ENCODE assay signal across 1 cellular context in the genomic region with DNA sequence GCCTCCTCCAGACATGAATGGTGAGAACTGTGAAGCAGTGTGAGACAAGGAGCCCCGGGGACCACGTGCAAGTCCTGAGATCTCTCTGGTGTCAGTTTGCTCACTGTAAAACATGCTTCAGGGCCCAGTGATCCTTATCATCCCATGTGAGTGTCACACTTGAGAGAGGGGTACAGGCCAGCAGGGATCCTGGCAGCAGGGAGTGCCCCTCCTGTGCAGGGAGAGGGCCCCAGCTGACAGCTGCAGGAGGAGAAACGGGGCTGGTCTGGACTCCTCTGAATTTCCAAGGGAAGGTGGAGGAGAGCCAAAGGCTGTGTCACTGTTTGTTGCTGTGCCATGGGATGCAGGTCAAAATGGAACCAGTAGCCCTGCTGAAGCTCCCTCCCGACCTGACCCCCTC.
TF ChIP-seq lines count a peak whose summit lies in the region.

No MANE protein-coding gene starts in this region.

TF ChIP-seq in GM23338, 12 proteins besides CTCF, POLR2A, EP300 and RAD21 (continued from another document):
- TF ChIP-seq ZNF462 (CRISPR knock-in tag; IDR thresholded peaks at IDR 0.05) (no peak), ZNF331 (CRISPR knock-in tag; IDR thresholded peaks at IDR 0.05; ENCODE audit: low read depth) (no peak), CREB1 (CRISPR knock-in tag; IDR thresholded peaks at IDR 0.05; ENCODE audit: low read depth) (no peak), JUNB (IDR thresholded peaks at IDR 0.05; ENCODE audit: unreplicated experiment) (no peak)
- TF ChIP-seq, protein P1, sequence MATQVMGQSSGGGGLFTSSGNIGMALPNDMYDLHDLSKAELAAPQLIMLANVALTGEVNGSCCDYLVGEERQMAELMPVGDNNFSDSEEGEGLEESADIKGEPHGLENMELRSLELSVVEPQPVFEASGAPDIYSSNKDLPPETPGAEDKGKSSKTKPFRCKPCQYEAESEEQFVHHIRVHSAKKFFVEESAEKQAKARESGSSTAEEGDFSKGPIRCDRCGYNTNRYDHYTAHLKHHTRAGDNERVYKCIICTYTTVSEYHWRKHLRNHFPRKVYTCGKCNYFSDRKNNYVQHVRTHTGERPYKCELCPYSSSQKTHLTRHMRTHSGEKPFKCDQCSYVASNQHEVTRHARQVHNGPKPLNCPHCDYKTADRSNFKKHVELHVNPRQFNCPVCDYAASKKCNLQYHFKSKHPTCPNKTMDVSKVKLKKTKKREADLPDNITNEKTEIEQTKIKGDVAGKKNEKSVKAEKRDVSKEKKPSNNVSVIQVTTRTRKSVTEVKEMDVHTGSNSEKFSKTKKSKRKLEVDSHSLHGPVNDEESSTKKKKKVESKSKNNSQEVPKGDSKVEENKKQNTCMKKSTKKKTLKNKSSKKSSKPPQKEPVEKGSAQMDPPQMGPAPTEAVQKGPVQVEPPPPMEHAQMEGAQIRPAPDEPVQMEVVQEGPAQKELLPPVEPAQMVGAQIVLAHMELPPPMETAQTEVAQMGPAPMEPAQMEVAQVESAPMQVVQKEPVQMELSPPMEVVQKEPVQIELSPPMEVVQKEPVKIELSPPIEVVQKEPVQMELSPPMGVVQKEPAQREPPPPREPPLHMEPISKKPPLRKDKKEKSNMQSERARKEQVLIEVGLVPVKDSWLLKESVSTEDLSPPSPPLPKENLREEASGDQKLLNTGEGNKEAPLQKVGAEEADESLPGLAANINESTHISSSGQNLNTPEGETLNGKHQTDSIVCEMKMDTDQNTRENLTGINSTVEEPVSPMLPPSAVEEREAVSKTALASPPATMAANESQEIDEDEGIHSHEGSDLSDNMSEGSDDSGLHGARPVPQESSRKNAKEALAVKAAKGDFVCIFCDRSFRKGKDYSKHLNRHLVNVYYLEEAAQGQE (IDR thresholded peaks at IDR 0.05; ENCODE audit: unreplicated experiment): no peak
- TF ChIP-seq, protein P2, sequence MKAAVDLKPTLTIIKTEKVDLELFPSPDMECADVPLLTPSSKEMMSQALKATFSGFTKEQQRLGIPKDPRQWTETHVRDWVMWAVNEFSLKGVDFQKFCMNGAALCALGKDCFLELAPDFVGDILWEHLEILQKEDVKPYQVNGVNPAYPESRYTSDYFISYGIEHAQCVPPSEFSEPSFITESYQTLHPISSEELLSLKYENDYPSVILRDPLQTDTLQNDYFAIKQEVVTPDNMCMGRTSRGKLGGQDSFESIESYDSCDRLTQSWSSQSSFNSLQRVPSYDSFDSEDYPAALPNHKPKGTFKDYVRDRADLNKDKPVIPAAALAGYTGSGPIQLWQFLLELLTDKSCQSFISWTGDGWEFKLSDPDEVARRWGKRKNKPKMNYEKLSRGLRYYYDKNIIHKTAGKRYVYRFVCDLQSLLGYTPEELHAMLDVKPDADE (IDR thresholded peaks at IDR 0.05): no peak
